ENCODE assay signal across 8 cellular contexts in genomic region chr10:31157125-31157983, GRCh38.
DNase-seq lines count a peak whose midpoint lies in the region; ATAC-seq and TF ChIP-seq lines count a peak whose summit lies in the region.

No MANE protein-coding gene starts in this region.

- no peak for TF ChIP-seq CTCF in WTC11 (IDR thresholded peaks at IDR 0.05)

- POLR2A ChIA-PET in WTC11 (lab: Charles Lee): no interaction called here

- peaks cover 9% of the 10 kb centered on the region for H3K36me3 Mint-ChIP-seq in WTC11

- H3K9me3 Mint-ChIP-seq in WTC11: peaks cover 26% of the 10 kb centered on the region

- peaks cover 22% of the 10 kb centered on the region for H3K4me1 Mint-ChIP-seq in WTC11

- ATAC-seq in WTC11 (peak; percentile 46; the same call in 1 of the 2 replicates), GM21737 (IDR thresholded peaks at IDR 0.05; ENCODE audit: unreplicated experiment) (no peak), GM19395 (IDR thresholded peaks at IDR 0.05; ENCODE audit: unreplicated experiment) (no peak), HG03571 (IDR thresholded peaks at IDR 0.05; ENCODE audit: unreplicated experiment) (no peak), GM18519 (IDR thresholded peaks at IDR 0.05; ENCODE audit: low FRiP score, unreplicated experiment) (no peak)

- H3K27me3 Mint-ChIP-seq in WTC11 (ENCODE audit: low read depth): no peaks in the 10 kb centered on the region

- peak overlapping the region; percentile 52; the same call in 1 of the 2 replicates for H3K27ac Mint-ChIP-seq in WTC11

- H3K4me3 Mint-ChIP-seq in WTC11: no peak overlapping the region

- CTCF ChIA-PET in WTC11 (lab: Charles Lee): no interaction called here

- peak; percentile 83 for DNase-seq in HCEC 1CT
- no peak for DNase-seq in WTC11 (ENCODE audit: low spot score)
- DNase-seq in hippocampal formation (lab: John Stamatoyannopoulos, UW): peak; percentile 21 to 43
- peak; percentile 28 for DNase-seq in stromal cell of bone marrow (ENCODE audit: low read depth)

TF ChIP-seq in WTC11, 78 proteins besides CTCF, POLR2A, EP300 and RAD21:
- TF ChIP-seq STAT6 (CRISPR knock-in tag; conservative IDR thresholded peaks at IDR 0.05; ENCODE audit: low read depth) (no peak), E2F1 (CRISPR knock-in tag; IDR thresholded peaks at IDR 0.05) (no peak), SOX15 (CRISPR knock-in tag; IDR thresholded peaks at IDR 0.05) (no peak), TEAD4 (CRISPR knock-in tag; IDR thresholded peaks at IDR 0.05) (no peak), EMX1 (CRISPR knock-in tag; IDR thresholded peaks at IDR 0.05) (no peak), GRHL2 (CRISPR knock-in tag; IDR thresholded peaks at IDR 0.05; ENCODE audit: insufficient replicate concordance, severe bottlenecking) (no peak), TCF7 (CRISPR knock-in tag; IDR thresholded peaks at IDR 0.05; ENCODE audit: low read depth) (no peak), ZNF317 (CRISPR knock-in tag; IDR thresholded peaks at IDR 0.05; ENCODE audit: borderline replicate concordance, low read depth) (no peak), MXD4 (CRISPR knock-in tag; IDR thresholded peaks at IDR 0.05; ENCODE audit: borderline replicate concordance) (no peak), USF2 (CRISPR knock-in tag; IDR thresholded peaks at IDR 0.05) (no peak), JAZF1 (CRISPR knock-in tag; IDR thresholded peaks at IDR 0.05) (no peak), ZNF396 (CRISPR knock-in tag; IDR thresholded peaks at IDR 0.05; ENCODE audit: borderline replicate concordance) (no peak), IRF2 (CRISPR knock-in tag; IDR thresholded peaks at IDR 0.05; ENCODE audit: borderline replicate concordance, low read depth) (no peak), HMGXB4 (CRISPR knock-in tag; IDR thresholded peaks at IDR 0.05) (no peak), RELA (CRISPR knock-in tag; IDR thresholded peaks at IDR 0.05; ENCODE audit: borderline replicate concordance) (no peak)
